In genomic region chr13:26961890-26962615, GRCh38 we compare ENCODE assay signal across 1 cellular context.
TF ChIP-seq lines count a peak whose summit lies in the region.

No MANE protein-coding gene starts in this region.

TF ChIP-seq in HepG2, 621 proteins besides CTCF, POLR2A, EP300 and RAD21 (continued from another document and continues in another):
- peak; percentile 75 for TF ChIP-seq ZNF710 (CRISPR knock-in tag; IDR thresholded peaks at IDR 0.05; ENCODE audit: borderline replicate concordance)
- TF ChIP-seq POLR2G (IDR thresholded peaks at IDR 0.05; ENCODE audit: low read depth, low read length), result no peak
- TF ChIP-seq MLX (CRISPR knock-in tag; IDR thresholded peaks at IDR 0.05), result peak; percentile 81; the same call in 1 of the 2 replicates
- no peak for TF ChIP-seq ZNF770 (CRISPR knock-in tag; IDR thresholded peaks at IDR 0.05)
- no peak for TF ChIP-seq TFDP2 (CRISPR knock-in tag; IDR thresholded peaks at IDR 0.05)
- TF ChIP-seq KAT8 (CRISPR knock-in tag; IDR thresholded peaks at IDR 0.05), result 0 out of 2 replicates have a peak, but pooled peaks have one; percentile 25
- peak; percentile 79 for TF ChIP-seq ZGPAT (CRISPR knock-in tag; IDR thresholded peaks at IDR 0.05)
- TF ChIP-seq ZBTB4 (CRISPR knock-in tag; IDR thresholded peaks at IDR 0.05; ENCODE audit: borderline replicate concordance), result peak; percentile 13; the same call in 1 of the 2 replicates
- no peak for TF ChIP-seq SP140L (CRISPR knock-in tag; IDR thresholded peaks at IDR 0.05; ENCODE audit: borderline replicate concordance)
- no peak for TF ChIP-seq ZBTB14 (CRISPR knock-in tag; IDR thresholded peaks at IDR 0.05)
- TF ChIP-seq GLI4 (CRISPR knock-in tag; IDR thresholded peaks at IDR 0.05; ENCODE audit: borderline replicate concordance), result no peak
- TF ChIP-seq ZBTB46 (CRISPR knock-in tag; IDR thresholded peaks at IDR 0.05; ENCODE audit: borderline replicate concordance), result no peak
- peak; percentile 70 for TF ChIP-seq ZMYM4 (CRISPR knock-in tag; IDR thresholded peaks at IDR 0.05)
- no peak for TF ChIP-seq ZNF530 (CRISPR knock-in tag; IDR thresholded peaks at IDR 0.05; ENCODE audit: low read depth)
- TF ChIP-seq BCL3 (CRISPR knock-in tag; IDR thresholded peaks at IDR 0.05), result no peak
- no peak for TF ChIP-seq TOE1 (CRISPR knock-in tag; IDR thresholded peaks at IDR 0.05)
- no peak for TF ChIP-seq NR2C2 (CRISPR knock-in tag; IDR thresholded peaks at IDR 0.05; ENCODE audit: borderline replicate concordance)
- TF ChIP-seq ZNF709 (CRISPR knock-in tag; IDR thresholded peaks at IDR 0.05), result no peak
- no peak for TF ChIP-seq ZBTB37 (CRISPR knock-in tag; IDR thresholded peaks at IDR 0.05)
- no peak for TF ChIP-seq CSRNP2 (CRISPR knock-in tag; conservative IDR thresholded peaks at IDR 0.05; ENCODE audit: low read depth)
- no peak for TF ChIP-seq ZNF24 (IDR thresholded peaks at IDR 0.05)
- no peak for TF ChIP-seq ZNF703 (CRISPR knock-in tag; IDR thresholded peaks at IDR 0.05; ENCODE audit: borderline replicate concordance)
- TF ChIP-seq IKZF5 (CRISPR knock-in tag; IDR thresholded peaks at IDR 0.05), result peak; percentile 73
- TF ChIP-seq ELF1 (CRISPR knock-in tag; IDR thresholded peaks at IDR 0.05), result no peak
- no peak for TF ChIP-seq ETV6 (CRISPR knock-in tag; conservative IDR thresholded peaks at IDR 0.05)
- no peak for TF ChIP-seq MLLT10 (CRISPR knock-in tag; IDR thresholded peaks at IDR 0.05)
- TF ChIP-seq ZKSCAN8 (CRISPR knock-in tag; IDR thresholded peaks at IDR 0.05; ENCODE audit: borderline replicate concordance), result no peak
- no peak for TF ChIP-seq NR1H2 (CRISPR knock-in tag; IDR thresholded peaks at IDR 0.05; ENCODE audit: borderline replicate concordance, low read depth)
- TF ChIP-seq ZNF432 (CRISPR knock-in tag; IDR thresholded peaks at IDR 0.05; ENCODE audit: borderline replicate concordance), result no peak
- TF ChIP-seq TSC22D2 (CRISPR knock-in tag; IDR thresholded peaks at IDR 0.05; ENCODE audit: borderline replicate concordance), result no peak
- TF ChIP-seq ZFP62 (CRISPR knock-in tag; IDR thresholded peaks at IDR 0.05), result no peak
- TF ChIP-seq ZBTB44 (CRISPR knock-in tag; IDR thresholded peaks at IDR 0.05), result no peak
- no peak for TF ChIP-seq NCOA1 (CRISPR knock-in tag; IDR thresholded peaks at IDR 0.05)
